ENCODE assay signal across 10 cellular contexts in the genomic region with DNA sequence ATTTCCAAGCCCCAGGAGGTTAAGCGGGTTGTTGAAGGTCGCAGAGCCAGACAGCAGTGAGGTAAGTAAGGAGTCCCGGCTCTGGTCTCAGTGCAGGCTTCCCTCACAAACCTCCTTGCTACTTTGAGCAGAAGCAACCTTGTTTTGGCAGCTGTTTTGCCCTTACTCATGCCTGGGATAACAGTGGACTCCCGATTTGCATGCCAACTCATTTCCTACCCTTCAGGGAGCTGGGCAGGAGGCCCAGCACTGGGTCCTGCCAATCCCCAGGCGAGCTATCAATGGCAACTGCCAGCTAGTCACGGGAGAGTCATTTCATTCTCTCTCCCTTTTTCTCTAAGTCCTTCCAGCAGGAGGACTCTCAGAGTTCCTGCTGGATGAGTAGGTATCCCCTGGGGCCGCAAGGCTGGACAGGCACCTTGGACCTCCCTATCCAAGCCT.
DNase-seq lines count a peak whose midpoint lies in the region; ATAC-seq, FAIRE-seq and TF ChIP-seq lines count a peak whose summit lies in the region.
"Had no signal": no experiment of that assay in that cellular context is flagged by ENCODE, and none has a peak within 500 bp of the region (broad histone marks: within the 10 kb centered on the region; RNA-seq: fewer than 3 reads in every experiment).

No MANE protein-coding gene starts in this region.

- FAIRE-seq in A549 (lab: Jason Lieb, UNC), result no peak
- FAIRE-seq: TTC549 had no signal

- peak overlapping the region; percentile 48 for H3K4me2 ChIP-seq in A549

- no peak overlapping the region for H3K4me3 ChIP-seq in A549

- ATAC-seq in A549, result peak; percentile 67 to 71
- ATAC-seq: CD8-positive, alpha-beta T cell had no signal

- peak in 1 of 2 experiments; percentile 16; a peak in 1 of 5 replicates for TF ChIP-seq EP300 in A549 (IDR thresholded peaks at IDR 0.05)

- 7% methylated on average over 7 of the region's 7 CpGs for WGBS in A549 (ENCODE audit: missing lambda C conversion rate)

- H3K9me3 ChIP-seq in A549, result no peaks in the 10 kb centered on the region

- POLR2A ChIA-PET in A549 (lab: Yijun Ruan, JAX), result interaction anchor here (1.4 to 2.0 kb wide), 2 partner anchors 24 to 90 kb away, joined by 3 to 6 read pairs; no protein-coding TSS in a partner anchor

- peaks cover 23% of the 10 kb centered on the region for H3K4me1 ChIP-seq in A549

- TF ChIP-seq POLR2A in A549 (IDR thresholded peaks at IDR 0.05; ENCODE audit: low read length), result no peak

- DNase-seq in A549 (ENCODE audit: low read depth in 1 of 2, low spot score in 1 of 2) (peak; percentile 44 to 67), LoVo (ENCODE audit: low spot score) (peak; percentile 51), cerebellar nuclear complex (lab: John Stamatoyannopoulos, UW) (peak; percentile 47 to 82), left kidney (ENCODE audit: low read depth, low spot score) (peak; percentile 29), iPS-NIHi7 (ENCODE audit: extremely low spot score) (no peak), NCI-H774 (lab: John Stamatoyannopoulos, UW) (no peak), NOMO-1 treated with dmso at 0.1 percent for 144 hours (lab: John Stamatoyannopoulos, UW; ENCODE audit: unreplicated experiment) (no peak), NK-92 (lab: John Stamatoyannopoulos, UW; ENCODE audit: unreplicated experiment) (no peak)
- DNase-seq: CD8-positive, alpha-beta T cell had no signal

- CTCF ChIA-PET in A549 (lab: Yijun Ruan, JAX), result interaction anchor here (0.5 to 7.3 kb wide), 13 partner anchors 10 to 218 kb away, joined by 3 to 58 read pairs (median 4); partner anchors contain the start of gene KSR1

- no peak for TF ChIP-seq CTCF in A549 (IDR thresholded peaks at IDR 0.05)

- no peak for TF ChIP-seq RAD21 in A549 (conservative IDR thresholded peaks at IDR 0.05 in 1 of 2, IDR thresholded peaks at IDR 0.05 in 1 of 2)

- H3K27ac ChIP-seq in A549, result peak overlapping the region in 1 of 2 experiments; percentile 72; a peak in 3 of 6 replicates

TF ChIP-seq in A549, 52 proteins besides CTCF, POLR2A, EP300 and RAD21:
- TF ChIP-seq CBX8 (IDR thresholded peaks at IDR 0.05) (no peak), KDM1A (IDR thresholded peaks at IDR 0.05; ENCODE audit: low read depth) (no peak), FOXS1 (CRISPR knock-in tag; IDR thresholded peaks at IDR 0.05) (no peak), ZFP36 (IDR thresholded peaks at IDR 0.05; ENCODE audit: borderline replicate concordance, partially characterized antibody) (no peak), CHD2 (IDR thresholded peaks at IDR 0.05; ENCODE audit: low read length, partially characterized antibody) (no peak), NR3C1 (IDR thresholded peaks at IDR 0.05) (no peak), ESRRA (IDR thresholded peaks at IDR 0.05; ENCODE audit: borderline replicate concordance, low read length) (no peak), CHD4 (IDR thresholded peaks at IDR 0.05; ENCODE audit: borderline replicate concordance) (no peak), FOSL2 (IDR thresholded peaks at IDR 0.05) (0 out of 2 replicates have a peak, but pooled peaks have one; percentile 12), FOSL2 (CRISPR knock-in tag; IDR thresholded peaks at IDR 0.05) (peak; percentile 30; the same call in 1 of the 2 replicates), SMC3 (IDR thresholded peaks at IDR 0.05) (peak; percentile 15; the same call in 1 of the 3 replicates), TP53 (CRISPR knock-in tag; IDR thresholded peaks at IDR 0.05) (no peak), MAFK (IDR thresholded peaks at IDR 0.05; ENCODE audit: partially characterized antibody) (peak; percentile 17), JUNB (IDR thresholded peaks at IDR 0.05) (peak; percentile 49; the same call in 1 of the 2 replicates), EHMT2 (IDR thresholded peaks at IDR 0.05; ENCODE audit: low read depth) (no peak), CBX2 (IDR thresholded peaks at IDR 0.05; ENCODE audit: borderline replicate concordance, low read depth) (no peak), BCL3 (IDR thresholded peaks at IDR 0.05) (0 out of 3 replicates have a peak, but pooled peaks have one; percentile 18), MAZ (IDR thresholded peaks at IDR 0.05; ENCODE audit: borderline replicate concordance, low read depth, low read length) (no peak)
- TF ChIP-seq, protein P1, sequence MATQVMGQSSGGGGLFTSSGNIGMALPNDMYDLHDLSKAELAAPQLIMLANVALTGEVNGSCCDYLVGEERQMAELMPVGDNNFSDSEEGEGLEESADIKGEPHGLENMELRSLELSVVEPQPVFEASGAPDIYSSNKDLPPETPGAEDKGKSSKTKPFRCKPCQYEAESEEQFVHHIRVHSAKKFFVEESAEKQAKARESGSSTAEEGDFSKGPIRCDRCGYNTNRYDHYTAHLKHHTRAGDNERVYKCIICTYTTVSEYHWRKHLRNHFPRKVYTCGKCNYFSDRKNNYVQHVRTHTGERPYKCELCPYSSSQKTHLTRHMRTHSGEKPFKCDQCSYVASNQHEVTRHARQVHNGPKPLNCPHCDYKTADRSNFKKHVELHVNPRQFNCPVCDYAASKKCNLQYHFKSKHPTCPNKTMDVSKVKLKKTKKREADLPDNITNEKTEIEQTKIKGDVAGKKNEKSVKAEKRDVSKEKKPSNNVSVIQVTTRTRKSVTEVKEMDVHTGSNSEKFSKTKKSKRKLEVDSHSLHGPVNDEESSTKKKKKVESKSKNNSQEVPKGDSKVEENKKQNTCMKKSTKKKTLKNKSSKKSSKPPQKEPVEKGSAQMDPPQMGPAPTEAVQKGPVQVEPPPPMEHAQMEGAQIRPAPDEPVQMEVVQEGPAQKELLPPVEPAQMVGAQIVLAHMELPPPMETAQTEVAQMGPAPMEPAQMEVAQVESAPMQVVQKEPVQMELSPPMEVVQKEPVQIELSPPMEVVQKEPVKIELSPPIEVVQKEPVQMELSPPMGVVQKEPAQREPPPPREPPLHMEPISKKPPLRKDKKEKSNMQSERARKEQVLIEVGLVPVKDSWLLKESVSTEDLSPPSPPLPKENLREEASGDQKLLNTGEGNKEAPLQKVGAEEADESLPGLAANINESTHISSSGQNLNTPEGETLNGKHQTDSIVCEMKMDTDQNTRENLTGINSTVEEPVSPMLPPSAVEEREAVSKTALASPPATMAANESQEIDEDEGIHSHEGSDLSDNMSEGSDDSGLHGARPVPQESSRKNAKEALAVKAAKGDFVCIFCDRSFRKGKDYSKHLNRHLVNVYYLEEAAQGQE (IDR thresholded peaks at IDR 0.05), result no peak

Comparison
In these comparisons a context has a peak if more than half of its experiments do, and no peak if none do; other contexts are left out.
1. DNase-seq: peak in A549 (2 of 2), LoVo (single experiment), cerebellar nuclear complex (2 of 2) and left kidney (single experiment); none in iPS-NIHi7 (single experiment), NCI-H774 (single experiment), NOMO-1 treated with dmso at 0.1 percent for 144 hours (single experiment) and NK-92 (single experiment).